14 cellular contexts compared by ENCODE assay signal in genomic region chr9:114446036-114446435, GRCh38. TPM values are rescaled to one million over a fixed set of nuclear protein-coding genes. Genes with fewer than 3 reads are reported as not detected.
DNase-seq lines count a peak whose midpoint lies in the region; ATAC-seq and TF ChIP-seq lines count a peak whose summit lies in the region.
"Had no signal": no experiment of that assay in that cellular context is flagged by ENCODE, and none has a peak within 500 bp of the region (broad histone marks: within the 10 kb centered on the region; RNA-seq: fewer than 3 reads in every experiment).

No MANE protein-coding gene starts in this region.

- TF ChIP-seq POLR2A in testis (IDR thresholded peaks at IDR 0.05): no peak

- H2AFZ ChIP-seq in mammary epithelial cell (ENCODE audit: low read depth, low read length): no peak overlapping the region

- no peaks in the 10 kb centered on the region for H4K20me1 ChIP-seq in mammary epithelial cell (ENCODE audit: insufficient read depth, low read length)

- no peaks in the 10 kb centered on the region for H3K9me3 ChIP-seq in mammary epithelial cell (replicated peaks; ENCODE audit: insufficient read depth, low read length)
- no peaks in the 10 kb centered on the region for H3K9me3 ChIP-seq in testis
- no peaks in the 10 kb centered on the region for H3K9me3 ChIP-seq in aorta (ENCODE audit: control insufficient read depth, low read length)
- H3K9me3 ChIP-seq: thoracic aorta had no signal

- H3K27ac ChIP-seq in mammary epithelial cell (ENCODE audit: insufficient read depth, low read depth, low read length) (no peak overlapping the region), brain microvascular endothelial cell (no peak overlapping the region), testis (peak overlapping the region in 1 of 2 donors; percentile 63), aorta (ENCODE audit: low read depth in 1 of 2, low read length in 2 of 2) (no peak overlapping the region)
- H3K27ac ChIP-seq: thoracic aorta had no signal

- no peaks in the 10 kb centered on the region for H3K79me2 ChIP-seq in mammary epithelial cell (ENCODE audit: insufficient read depth, low read length)

- peaks cover 6% of the 10 kb centered on the region for H3K27me3 ChIP-seq in mammary epithelial cell (ENCODE audit: insufficient read depth, low read length)
- H3K27me3 ChIP-seq in brain microvascular endothelial cell (replicated peaks): no peaks in the 10 kb centered on the region
- H3K27me3 ChIP-seq in testis: no peaks in the 10 kb centered on the region
- no peaks in the 10 kb centered on the region for H3K27me3 ChIP-seq in aorta (ENCODE audit: control insufficient read depth in 1 of 2, insufficient read depth in 2 of 2, low read length in 1 of 2)

- no TSS peak for BruUV-seq in MCF 10A (replicated peaks; lab: Mats Ljungman, UMichigan)
- no TSS peak for BruUV-seq in mammary epithelial cell (replicated peaks; lab: Mats Ljungman, UMichigan)

- H3K27me3 Mint-ChIP-seq in MCF 10A (ENCODE audit: insufficient read depth, unreplicated experiment): no peaks in the 10 kb centered on the region

- intact Hi-C loops in MCF 10A (cut with micrococcal nuclease): no loop called here
- intact Hi-C loops in mammary epithelial cell (cut with micrococcal nuclease): no loop called here
- intact Hi-C loops in testis (cut with DNase I; ENCODE audit: low total_unique reads): no loop called here
- intact Hi-C loops in aorta (cut with DNase I): no loop called here

- no peaks in the 10 kb centered on the region for H3K36me3 Mint-ChIP-seq in MCF 10A (ENCODE audit: insufficient read depth, unreplicated experiment)

- 46% methylated on average over 4 of the region's 4 CpGs for WGBS in mammary epithelial cell (ENCODE audit: low coverage, missing lambda C conversion rate)
- 41 to 47% methylated on average over 4 of the region's 4 CpGs for WGBS in testis, 2 donors
- 31 to 36% methylated on average over 4 of the region's 4 CpGs for WGBS in aorta, 2 donors

- H3K9ac ChIP-seq in mammary epithelial cell (ENCODE audit: insufficient read depth, low read length): no peak overlapping the region

- H3K4me3 Mint-ChIP-seq in MCF 10A (ENCODE audit: unreplicated experiment): no peak overlapping the region
- H3K4me3 Mint-ChIP-seq: activated CD4-positive, alpha-beta T cell treated with anti-CD3 and anti-CD28 coated beads, Interleukin-2, amount 10 ng/mL, durations not matched to agents 7 days and 5 days had no signal

- H3K36me3 ChIP-seq in mammary epithelial cell (ENCODE audit: insufficient read depth, low read length): no peaks in the 10 kb centered on the region
- H3K36me3 ChIP-seq in brain microvascular endothelial cell (replicated peaks): no peaks in the 10 kb centered on the region
- no peaks in the 10 kb centered on the region for H3K36me3 ChIP-seq in testis (ENCODE audit: low read depth, missing control alignments)
- no peaks in the 10 kb centered on the region for H3K36me3 ChIP-seq in aorta (ENCODE audit: control insufficient read depth in 1 of 2, insufficient read depth in 2 of 2, low read length in 1 of 2)
- H3K36me3 ChIP-seq: thoracic aorta had no signal

- TF ChIP-seq CTCF in MCF 10A (IDR thresholded peaks at IDR 0.05; ENCODE audit: unreplicated experiment) (no peak), mammary epithelial cell (conservative IDR thresholded peaks at IDR 0.05 in 1 of 2, IDR thresholded peaks at IDR 0.05 in 1 of 2; ENCODE audit: extremely low read depth in 1 of 2, insufficient read depth in 1 of 2, low read depth in 1 of 2, low read length in 2 of 2) (no peak), brain microvascular endothelial cell (IDR thresholded peaks at IDR 0.05; ENCODE audit: low read depth, low read length, missing control alignments) (no peak), testis (IDR thresholded peaks at IDR 0.05) (no peak), GM13976 (IDR thresholded peaks at IDR 0.05; ENCODE audit: borderline replicate concordance, control extremely low read depth, extremely low read depth, insufficient read depth, missing control alignments) (no peak)

- dilution Hi-C loops in mammary epithelial cell (cut with HindIII; ENCODE audit: low sequenced_read_pairs): no loop called here

- POLR2A ChIA-PET in MCF 10A (lab: Yijun Ruan, JAX): interaction anchor here (1.4 to 1.5 kb wide), 2 partner anchors 39 to 58 kb away, joined by 3 read pairs; no protein-coding TSS in a partner anchor

- in situ Hi-C loops in mammary epithelial cell (cut with MboI; ENCODE audit: low sequenced_read_pairs in 2 of 2) (no loop called here), brain microvascular endothelial cell (cut with HindIII; ENCODE audit: low pct_ligation_motif_present, low sequenced_read_pairs) (no loop called here), GM13976 (cut with MboI; ENCODE audit: low sequenced_read_pairs, unreplicated experiment) (no loop called here)

- no peak overlapping the region for H3K4me2 ChIP-seq in mammary epithelial cell (ENCODE audit: insufficient read depth, low read depth, low read length)

- H3K4me1 ChIP-seq in mammary epithelial cell (ENCODE audit: insufficient read depth, low read length) (peaks cover 4% of the 10 kb centered on the region), testis (peaks cover 39% of the 10 kb centered on the region), aorta (ENCODE audit: control insufficient read depth in 1 of 2, insufficient read depth in 2 of 2, low read length in 2 of 2) (no peaks in the 10 kb centered on the region)

- H3K4me3 ChIP-seq in mammary epithelial cell (replicated peaks in 1 of 3; ENCODE audit: insufficient read depth in 1 of 3, low read depth in 2 of 3, low read length in 3 of 3): no peak overlapping the region
- H3K4me3 ChIP-seq in brain microvascular endothelial cell (ENCODE audit: low read depth, low read length): no peak overlapping the region
- no peak overlapping the region for H3K4me3 ChIP-seq in testis
- no peak overlapping the region for H3K4me3 ChIP-seq in aorta (ENCODE audit: low read length in 2 of 2)
- H3K4me3 ChIP-seq: lung, thoracic aorta had no signal

- H3K4me1 Mint-ChIP-seq in MCF 10A (ENCODE audit: insufficient read depth, unreplicated experiment): peaks cover 17% of the 10 kb centered on the region

- H3K27ac Mint-ChIP-seq in MCF 10A (ENCODE audit: low read depth, unreplicated experiment): peak overlapping the region; percentile 75
- H3K27ac Mint-ChIP-seq: activated CD4-positive, alpha-beta T cell treated with anti-CD3 and anti-CD28 coated beads, Interleukin-2, amount 10 ng/mL, durations not matched to agents 7 days and 5 days had no signal

- CTCF ChIA-PET in MCF 10A (lab: Yijun Ruan, JAX) (interaction anchor here (0.6 to 2.0 kb wide), 4 partner anchors 11 to 777 kb away, joined by 3 to 9 read pairs (median 4); no protein-coding TSS in a partner anchor), mammary epithelial cell (lab: Charles Lee; ENCODE audit: low non-redundant PET) (no interaction called here)

- no peaks in the 10 kb centered on the region for H3K9me3 Mint-ChIP-seq in MCF 10A (ENCODE audit: unreplicated experiment)
- H3K9me3 Mint-ChIP-seq: activated CD4-positive, alpha-beta T cell treated with anti-CD3 and anti-CD28 coated beads, Interleukin-2, amount 10 ng/mL, durations not matched to agents 7 days and 5 days had no signal

- ATAC-seq in aorta (ENCODE audit: low FRiP score): no peak

- DNase-seq in MCF 10A (ENCODE audit: unreplicated experiment): no peak
- no peak for DNase-seq in mammary epithelial cell
- peak; percentile 17 for DNase-seq in brain microvascular endothelial cell
- peak; percentile 59 for DNase-seq in iris pigment epithelial cell (ENCODE audit: low read depth)
- DNase-seq in testis: peak; percentile 38
- DNase-seq in GM13976 (ENCODE audit: low spot score): no peak
- DNase-seq in aorta: no peak
- DNase-seq in GM19240 (ENCODE audit: insufficient read length, low spot score): no peak
- DNase-seq: activated CD4-positive, alpha-beta T cell treated with anti-CD3 and anti-CD28 coated beads, Interleukin-2, amount 10 ng/mL, durations not matched to agents 7 days and 5 days; Calu3; NCI-H345; T-helper 2 cell had no signal

RNA-seq across cellular contexts. Expression of gene AKNA, which starts 58.3 kb away (rescaled TPM):
- total RNA-seq in MCF 10A (2022) (10.7 and 10.9 TPM in 2 replicates), mammary epithelial cell (1 to 10 TPM; 4.5 to 8.1 TPM), testis (10 to 100 TPM; 21.2 to 31.5 TPM), aorta (10 to 100 TPM; 36.5 to 56.0 TPM)
- polyA plus RNA-seq in mammary epithelial cell (2.8 TPM), testis (ENCODE audit: insufficient read depth, low read depth, low replicate concordance) (20.6 TPM), aorta (10 to 100 TPM; 11.9 to 27.5 TPM)
- 6.4 TPM for polyA minus RNA-seq in mammary epithelial cell

RNA-seq across cellular contexts. Expression of gene WHRN, which starts 59.2 kb away (rescaled TPM):
- total RNA-seq in MCF 10A (2022) (9.4 and 12.8 TPM in 2 replicates), mammary epithelial cell (1 to 10 TPM; 3.2 to 9.7 TPM), testis (100 to 1,000 TPM; 181 to 208 TPM), aorta (1 to 10 TPM; 3.8 to 4.0 TPM)
- polyA plus RNA-seq in mammary epithelial cell (1.9 TPM), testis (ENCODE audit: insufficient read depth, low read depth, low replicate concordance) (70.3 TPM), aorta (1 to 10 TPM; 1.5 to 3.4 TPM)
- 5.3 TPM for polyA minus RNA-seq in mammary epithelial cell

Comparison
In these comparisons a context has a peak if more than half of its experiments do, and no peak if none do; other contexts are left out.
1. DNase-seq: peak in brain microvascular endothelial cell (single experiment), iris pigment epithelial cell (single experiment) and testis (single experiment); none in MCF 10A (single experiment), mammary epithelial cell (single experiment), GM13976 (single experiment), aorta (0 of 2) and GM19240 (single experiment).
2. RNA of gene WHRN, which starts 59.2 kb away (total RNA-seq): 181 to 208 TPM in testis; 3.2 to 9.7 TPM in mammary epithelial cell, 9.4 to 12.8 TPM in MCF 10A and 3.8 to 4.0 TPM in aorta; every median in the first group is over 10 times any median in the second.